Comparison of ENCODE assay signal across 8 cellular contexts in the genomic region with DNA sequence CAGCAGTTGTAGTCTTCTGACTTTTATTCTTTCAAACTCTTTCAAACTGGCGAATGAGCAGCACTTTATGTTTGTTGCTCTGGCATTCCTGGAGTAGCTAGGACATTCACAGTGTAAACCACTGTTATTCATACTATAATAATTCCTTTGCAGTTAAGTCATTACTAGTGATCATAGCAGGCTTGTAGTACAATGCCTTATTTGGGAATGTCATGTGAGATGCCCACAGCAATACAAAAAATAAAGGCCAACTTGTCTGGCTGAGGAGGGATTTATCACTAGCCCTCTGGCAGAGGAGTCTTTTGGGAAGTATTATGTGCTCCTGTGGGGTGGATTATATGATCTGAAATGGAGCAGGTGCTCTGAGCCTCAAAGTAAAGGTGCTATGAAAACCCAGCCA.
DNase-seq lines count a peak whose midpoint lies in the region; ATAC-seq and TF ChIP-seq lines count a peak whose summit lies in the region.

No MANE protein-coding gene starts in this region.

- in situ Hi-C loops in gastrocnemius medialis (cut with MboI; ENCODE audit: low sequenced_read_pairs in 4 of 4), result no loop called here

- no peaks in the 10 kb centered on the region for H3K36me3 Mint-ChIP-seq in WTC11

- TF ChIP-seq CTCF in WTC11 (IDR thresholded peaks at IDR 0.05) (no peak), gastrocnemius medialis (IDR thresholded peaks at IDR 0.05 in 4 of 5, conservative IDR thresholded peaks at IDR 0.05 in 1 of 5) (no peak)

- intact Hi-C loops in left ventricle myocardium superior (cut with micrococcal nuclease), result no loop called here
- intact Hi-C loops in gastrocnemius medialis (cut with DNase I; ENCODE audit: low total_unique reads), result no loop called here

- no peaks in the 10 kb centered on the region for H3K27me3 Mint-ChIP-seq in WTC11 (ENCODE audit: low read depth)

- TF ChIP-seq POLR2A in gastrocnemius medialis (IDR thresholded peaks at IDR 0.05), result peak; percentile 20 to 22

- peak; percentile 75 for ATAC-seq in WTC11
- ATAC-seq in left ventricle myocardium superior, result peak; percentile 82
- ATAC-seq in gastrocnemius medialis, result peak; percentile 80 to 81
- no peak for ATAC-seq in GM19467 (IDR thresholded peaks at IDR 0.05; ENCODE audit: unreplicated experiment)
- ATAC-seq in GM19452 (IDR thresholded peaks at IDR 0.05; ENCODE audit: unreplicated experiment), result no peak

- H3K27ac Mint-ChIP-seq in WTC11, result no peak overlapping the region

- H3K9me3 ChIP-seq in gastrocnemius medialis, result no peaks in the 10 kb centered on the region

- POLR2A ChIA-PET in WTC11 (lab: Charles Lee), result no interaction called here

- CTCF ChIA-PET in WTC11 (lab: Charles Lee), result no interaction called here

- DNase-seq in H4 (ENCODE audit: low spot score) (peak; percentile 90), WTC11 (ENCODE audit: low spot score) (no peak), left ventricle myocardium superior (no peak), gastrocnemius medialis (no peak), NCI-H345 (lab: John Stamatoyannopoulos, UW) (no peak), GOT3 (lab: John Stamatoyannopoulos, UW) (no peak)

- no peak overlapping the region for H3K4me3 ChIP-seq in gastrocnemius medialis

- peak overlapping the region; percentile 47 to 62 (median 51) for H3K27ac ChIP-seq in gastrocnemius medialis

- H3K4me3 Mint-ChIP-seq in WTC11, result no peak overlapping the region

- no peaks in the 10 kb centered on the region for H3K27me3 ChIP-seq in gastrocnemius medialis

- H3K36me3 ChIP-seq in gastrocnemius medialis, result no peaks in the 10 kb centered on the region

- H3K9me3 Mint-ChIP-seq in WTC11, result no peaks in the 10 kb centered on the region

- H3K4me1 ChIP-seq in gastrocnemius medialis, result peaks cover 4 to 9% of the 10 kb centered on the region in 2 donors

- H3K4me1 Mint-ChIP-seq in WTC11, result peaks cover 9% of the 10 kb centered on the region

TF ChIP-seq in WTC11, 78 proteins besides CTCF, POLR2A, EP300 and RAD21:
- TF ChIP-seq RORB (CRISPR knock-in tag; IDR thresholded peaks at IDR 0.05), result no peak

Comparison
In these comparisons a context has a peak if more than half of its experiments do, and no peak if none do; other contexts are left out.
1. ATAC-seq: peak in WTC11 (single experiment), left ventricle myocardium superior (single experiment) and gastrocnemius medialis (2 of 2); none in GM19467 (single experiment) and GM19452 (single experiment).